Comparison of ENCODE assay signal across 28 cellular contexts in the genomic region with DNA sequence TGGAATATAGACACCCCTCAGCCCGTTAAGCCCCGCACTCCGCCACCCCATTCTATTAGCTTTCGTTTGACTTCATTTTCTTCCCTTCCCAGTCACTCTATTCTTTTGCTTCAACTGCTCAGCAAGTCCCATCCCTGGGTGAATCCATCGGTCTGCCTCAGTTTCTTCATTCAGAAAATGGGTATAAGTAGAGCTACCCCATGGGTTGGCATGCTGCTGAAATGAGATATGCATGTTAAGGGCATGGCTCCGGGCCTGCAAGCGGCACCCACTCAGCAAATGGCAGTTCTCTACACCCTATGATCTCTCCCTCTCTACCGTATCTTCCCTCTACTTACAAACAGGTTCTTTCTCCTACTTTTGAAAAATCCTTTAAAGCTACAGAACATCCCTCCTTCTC.
"Had no signal": no experiment of that assay in that cellular context is flagged by ENCODE, and none has a peak within 500 bp of the region (broad histone marks: within the 10 kb centered on the region; RNA-seq: fewer than 3 reads in every experiment).

No MANE protein-coding gene starts in this region.

- H2AFZ ChIP-seq: parathyroid adenoma had no signal

- H3K9ac ChIP-seq: parathyroid adenoma had no signal

- H3K79me2 ChIP-seq: parathyroid adenoma had no signal

- H3K27ac Mint-ChIP-seq: endodermal cell, progenitor cell of endocrine pancreas, type B pancreatic cell had no signal

- H3K36me3 ChIP-seq: esophagus muscularis mucosa, gastroesophageal sphincter, heart right ventricle, left lung, neutrophil, right atrium auricular region, sigmoid colon, tibial artery had no signal

- FAIRE-seq: endothelial cell of umbilical vein, islet of Langerhans had no signal

- H3K4me1 Mint-ChIP-seq: endodermal cell had no signal

- H3K4me3 Mint-ChIP-seq: endodermal cell; naive thymus-derived CD8-positive, alpha-beta T cell; stimulated activated memory B cell treated with anti-CD40 and anti-IgM and Interleukin-4, amounts not matched to agents 10 μg/mL and 1 μg/mL and 100 μg/mL, for 72 hours; type B pancreatic cell had no signal

- H3K4me1 ChIP-seq: foreskin keratinocyte, parathyroid adenoma had no signal

- H3K27ac ChIP-seq: esophagus muscularis mucosa, foreskin keratinocyte, gastroesophageal sphincter, heart right ventricle, left lung, neutrophil, parathyroid adenoma, right atrium auricular region, sigmoid colon, testis, tibial artery had no signal

- H3K9me3 ChIP-seq: esophagus muscularis mucosa, gastroesophageal sphincter, heart right ventricle, left lung, neutrophil, right atrium auricular region, sigmoid colon, testis, tibial artery had no signal

- ATAC-seq: foreskin keratinocyte; gastroesophageal sphincter; heart right ventricle; left cardiac atrium; left lung; naive thymus-derived CD8-positive, alpha-beta T cell; stimulated activated memory B cell treated with anti-CD40 and anti-IgM and Interleukin-4, amounts not matched to agents 10 μg/mL and 1 μg/mL and 100 μg/mL, for 72 hours; stimulated activated naive CD8-positive, alpha-beta T cell treated with anti-CD3 and anti-CD28 coated beads, Interleukin-15, Interleukin-2, amounts not matched to agents 100 U/mL and 50 U/mL, for 24 hours had no signal

- H3K27me3 Mint-ChIP-seq: naive thymus-derived CD8-positive, alpha-beta T cell; stimulated activated memory B cell treated with anti-CD40 and anti-IgM and Interleukin-4, amounts not matched to agents 10 μg/mL and 1 μg/mL and 100 μg/mL, for 72 hours; type B pancreatic cell had no signal

- H3K4me3 ChIP-seq: dorsolateral prefrontal cortex, esophagus muscularis mucosa, gastroesophageal sphincter, heart right ventricle, left lung, right atrium auricular region, sigmoid colon, testis, tibial artery had no signal

- H3K9me3 Mint-ChIP-seq: endodermal cell; naive thymus-derived CD8-positive, alpha-beta T cell; stimulated activated memory B cell treated with anti-CD40 and anti-IgM and Interleukin-4, amounts not matched to agents 10 μg/mL and 1 μg/mL and 100 μg/mL, for 72 hours; type B pancreatic cell had no signal

- H3K27me3 ChIP-seq: dorsolateral prefrontal cortex, esophagus muscularis mucosa, foreskin keratinocyte, gastroesophageal sphincter, heart right ventricle, left lung, neutrophil, right atrium auricular region, sigmoid colon, testis, tibial artery had no signal

- H3K36me3 Mint-ChIP-seq: naive thymus-derived CD8-positive, alpha-beta T cell; stimulated activated memory B cell treated with anti-CD40 and anti-IgM and Interleukin-4, amounts not matched to agents 10 μg/mL and 1 μg/mL and 100 μg/mL, for 72 hours; type B pancreatic cell had no signal

- DNase-seq: cortex of kidney; dorsolateral prefrontal cortex; effector CD8-positive, alpha-beta T cell; endodermal cell; foreskin keratinocyte; heart right ventricle; hippocampal formation; left cardiac atrium; left lung; mammary epithelial cell; naive thymus-derived CD8-positive, alpha-beta T cell; sigmoid colon; stimulated activated CD4-positive, alpha-beta T cell treated with anti-CD3 and anti-CD28 coated beads, Interleukin-2, amount 100 ng/mL, for 24 hours; stimulated activated CD4-positive, alpha-beta T cell treated with anti-CD3 and anti-CD28 coated beads, Interleukin-4, amount 100 ng/mL, for 24 hours; stimulated activated naive CD8-positive, alpha-beta T cell treated with anti-CD3 and anti-CD28 coated beads, Interleukin-15, Interleukin-2, amounts not matched to agents 100 U/mL and 50 U/mL, for 24 hours; substantia nigra; testis; tibial artery had no signal
